Comparison of ENCODE assay signal across 18 cellular contexts in the genomic region with DNA sequence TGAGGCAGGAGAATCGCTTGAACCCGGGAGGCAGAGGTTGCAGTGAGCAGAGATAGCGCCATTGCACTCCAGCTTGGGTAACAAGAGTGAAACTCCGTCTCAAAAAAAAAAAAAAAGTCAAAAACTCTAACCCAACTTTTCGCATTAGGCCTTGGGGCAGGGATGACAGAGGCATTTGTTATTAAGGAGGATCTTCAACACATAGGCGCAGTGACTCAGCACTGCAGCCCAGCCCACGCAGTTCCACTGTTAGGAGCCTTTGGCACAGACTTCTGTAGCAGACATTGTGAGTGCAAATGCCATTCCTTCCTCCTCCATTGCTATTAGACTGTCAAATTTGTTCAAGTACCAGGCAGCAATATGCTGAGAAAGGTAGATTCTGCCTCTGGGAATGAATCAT. TPM values are rescaled to one million over a fixed set of nuclear protein-coding genes. Genes with fewer than 3 reads are reported as not detected.
DNase-seq lines count a peak whose midpoint lies in the region; ATAC-seq and TF ChIP-seq lines count a peak whose summit lies in the region.
"Had no signal": no experiment of that assay in that cellular context is flagged by ENCODE, and none has a peak within 500 bp of the region (broad histone marks: within the 10 kb centered on the region; RNA-seq: fewer than 3 reads in every experiment).

No MANE protein-coding gene starts in this region.

- H3K4me3 ChIP-seq in epithelial cell of esophagus (ENCODE audit: low read length) (no peak overlapping the region), skeletal muscle cell (ENCODE audit: low read depth, low read length) (no peak overlapping the region), right lobe of liver (no peak overlapping the region)
- H3K4me3 ChIP-seq: sigmoid colon had no signal

- TF ChIP-seq CTCF in epithelial cell of esophagus (IDR thresholded peaks at IDR 0.05; ENCODE audit: insufficient read depth, low read depth, low read length, missing control alignments) (no peak), right lobe of liver (IDR thresholded peaks at IDR 0.05) (no peak)

- no peak overlapping the region for H3K27ac ChIP-seq in right lobe of liver
- H3K27ac ChIP-seq: C4-2B, neutrophil, sigmoid colon had no signal

- no peak for ATAC-seq in right lobe of liver
- ATAC-seq: left cardiac atrium, T-helper 17 cell had no signal

- no peaks in the 10 kb centered on the region for H3K9me3 ChIP-seq in right lobe of liver
- H3K9me3 ChIP-seq: neutrophil, sigmoid colon had no signal

- no peaks in the 10 kb centered on the region for H3K36me3 ChIP-seq in right lobe of liver
- H3K36me3 ChIP-seq: neutrophil, sigmoid colon had no signal

- no peaks in the 10 kb centered on the region for H3K4me1 ChIP-seq in right lobe of liver

- 88% methylated on average over 4 of the region's 7 CpGs for WGBS in right lobe of liver (ENCODE audit: insufficient coverage, low coverage, low lambda C conversion rate, missing lambda C conversion rate)

- H3K27me3 ChIP-seq in right lobe of liver = no peaks in the 10 kb centered on the region
- H3K27me3 ChIP-seq: neutrophil, sigmoid colon had no signal

- DNase-seq in ELR (ENCODE audit: low read depth) (peak; percentile 84), RKO (ENCODE audit: low spot score) (peak; percentile 49), epithelial cell of esophagus (ENCODE audit: low read depth) (peak; percentile 91), skeletal muscle cell (ENCODE audit: low read depth) (peak; percentile 28), right lobe of liver (no peak)
- DNase-seq in effector CD4-positive, alpha-beta T cell = no peak
- DNase-seq in stimulated activated CD8-positive, alpha-beta memory T cell treated with anti-CD3 and anti-CD28 coated beads, Interleukin-4, amount 100 ng/mL, for 48 hours = no peak
- DNase-seq in stimulated activated CD4-positive, alpha-beta T cell treated with anti-CD3 and anti-CD28 coated beads, Interleukin-2, amount 100 ng/mL, for 24 hours = no peak
- DNase-seq: activated CD4-positive, CD25-positive, alpha-beta regulatory T cell treated with anti-CD3 and anti-CD28 coated beads, Interleukin-2, amount 50 U/mL, for 72 hours; endodermal cell; left cardiac atrium; NCI-H82; RPMI8226; sigmoid colon; stimulated activated naive CD4-positive, alpha-beta T cell treated with Interleukin-2 at 50 U/mL for 16 hours; T-helper 17 cell had no signal

- intact Hi-C loops in right lobe of liver (cut with DNase I) = no loop called here

- TF ChIP-seq POLR2A in right lobe of liver (IDR thresholded peaks at IDR 0.05) = no peak

RNA-seq across cellular contexts. Expression of gene KLHL7, which starts 43.1 kb away (rescaled TPM):
- 1 to 10 TPM; 6.3 to 9.1 (median 7.5) TPM for total RNA-seq in right lobe of liver

RNA-seq across cellular contexts. Expression of gene HYCC1, which starts 48.5 kb away (rescaled TPM):
- total RNA-seq in right lobe of liver = 10 to 100 TPM in 5 of 6 experiments, 1 to 10 TPM in 1; 8.1 to 15.4 (median 13.9) TPM

Comparison
In these comparisons a context has a peak if more than half of its experiments do, and no peak if none do; other contexts are left out.
1. DNase-seq: peak in ELR (single experiment), RKO (single experiment), epithelial cell of esophagus (single experiment) and skeletal muscle cell (single experiment); none in right lobe of liver (0 of 3), effector CD4-positive, alpha-beta T cell (single experiment), stimulated activated CD8-positive, alpha-beta memory T cell treated with anti-CD3 and anti-CD28 coated beads, Interleukin-4, amount 100 ng/mL, for 48 hours (single experiment) and stimulated activated CD4-positive, alpha-beta T cell treated with anti-CD3 and anti-CD28 coated beads, Interleukin-2, amount 100 ng/mL, for 24 hours (0 of 2).